ENCODE assay signal across 8 cellular contexts in genomic region chr16:27237229-27238015, GRCh38. TPM values are rescaled to one million over a fixed set of nuclear protein-coding genes. Genes with fewer than 3 reads are reported as not detected.
DNase-seq lines count a peak whose midpoint lies in the region; ATAC-seq, FAIRE-seq and TF ChIP-seq lines count a peak whose summit lies in the region.

No MANE protein-coding gene starts in this region.

- H3K4me1 ChIP-seq in adrenal gland (replicated peaks in 1 of 2), result peaks cover 13 to 57% of the 10 kb centered on the region in 2 donors
- peaks cover 30% of the 10 kb centered on the region for H3K4me1 ChIP-seq in testis

- H3K36me3 Mint-ChIP-seq in T-helper 17 cell (ENCODE audit: low read depth) (no peaks in the 10 kb centered on the region), mesothelial cell of epicardium (no peaks in the 10 kb centered on the region)

- intact Hi-C loops in adrenal gland (cut with DNase I) (loop anchor here (5.0 to 10.0 kb wide), 3 partner anchors 77 to 130 kb away; partner anchors contain the start of gene IL4R (in 1 of the 2)), testis (cut with DNase I; ENCODE audit: low total_unique reads) (loop anchor here (5.0 kb wide), 1 partner anchor 130 kb away; no protein-coding TSS in a partner anchor)

- FAIRE-seq in HTR-8/SVneo (lab: Jason Lieb, UNC), result no peak

- H3K27me3 Mint-ChIP-seq in T-helper 17 cell (no peaks in the 10 kb centered on the region), mesothelial cell of epicardium (ENCODE audit: low read depth) (no peaks in the 10 kb centered on the region)

- 51 to 75% (median 60%) methylated on average over 22 of the region's 22 CpGs for WGBS in adrenal gland, 4 donors
- WGBS in testis, 2 donors, result 75 to 80% methylated on average over 22 of the region's 22 CpGs

- no peaks in the 10 kb centered on the region for H3K9me3 Mint-ChIP-seq in mesothelial cell of epicardium

- DNase-seq in T-helper 17 cell, result peak in 2 of 3 donors; percentile 28 to 56
- DNase-seq in adrenal gland, result peak in 3 of 7 donors; percentile 46 to 72 (median 55)
- no peak for DNase-seq in mesothelial cell of epicardium (ENCODE audit: low spot score in 2 of 2, unreplicated experiment in 2 of 2)
- DNase-seq in stimulated activated CD8-positive, alpha-beta memory T cell treated with anti-CD3 and anti-CD28 coated beads, Interleukin-7, amount 100 ng/mL, for 1 hour (ENCODE audit: low read depth in 2 of 2), result peak; percentile 45 to 58
- no peak for DNase-seq in HTR-8/SVneo (ENCODE audit: insufficient read length, low spot score)
- no peak for DNase-seq in testis

- H3K27ac Mint-ChIP-seq in T-helper 17 cell, result peak overlapping the region; percentile 100
- H3K27ac Mint-ChIP-seq in mesothelial cell of epicardium, result peak overlapping the region; percentile 86

- TF ChIP-seq CTCF in adrenal gland (IDR thresholded peaks at IDR 0.05), result no peak
- no peak for TF ChIP-seq CTCF in mesothelial cell of epicardium (IDR thresholded peaks at IDR 0.05; ENCODE audit: unreplicated experiment)
- no peak for TF ChIP-seq CTCF in testis (IDR thresholded peaks at IDR 0.05)

- H3K4me3 ChIP-seq in adrenal gland (no peak overlapping the region), testis (no peak overlapping the region)

- peak; percentile 75 for ATAC-seq in GM18868 (IDR thresholded peaks at IDR 0.05; ENCODE audit: unreplicated experiment)
- peak; percentile 56 for ATAC-seq in HG02943 (IDR thresholded peaks at IDR 0.05; ENCODE audit: low read depth, unreplicated experiment)
- ATAC-seq in T-helper 17 cell, result peak; percentile 46

- no peaks in the 10 kb centered on the region for H3K9me3 ChIP-seq in T-helper 17 cell (ENCODE audit: control insufficient read depth, low read length, poor library complexity, severe bottlenecking)
- no peaks in the 10 kb centered on the region for H3K9me3 ChIP-seq in adrenal gland (replicated peaks in 1 of 3)
- no peaks in the 10 kb centered on the region for H3K9me3 ChIP-seq in testis

- TF ChIP-seq POLR2A in adrenal gland (IDR thresholded peaks at IDR 0.05) (no peak), testis (IDR thresholded peaks at IDR 0.05) (no peak)

- H3K27me3 ChIP-seq in adrenal gland (no peaks in the 10 kb centered on the region), testis (no peaks in the 10 kb centered on the region)

- H3K4me3 Mint-ChIP-seq in T-helper 17 cell (peak overlapping the region; percentile 89), mesothelial cell of epicardium (no peak overlapping the region)

- H3K27ac ChIP-seq in adrenal gland (peak overlapping the region in 4 of 5 donors; percentile 46 to 82 (median 68)), testis (peak overlapping the region in 1 of 2 donors; percentile 65)

- H3K36me3 ChIP-seq in adrenal gland (replicated peaks in 1 of 2) (peaks cover 0 to 10% of the 10 kb centered on the region in 2 donors), testis (ENCODE audit: low read depth, missing control alignments) (no peaks in the 10 kb centered on the region)

- H3K4me1 Mint-ChIP-seq in T-helper 17 cell, result peaks cover 54% of the 10 kb centered on the region
- peaks cover 42% of the 10 kb centered on the region for H3K4me1 Mint-ChIP-seq in mesothelial cell of epicardium

RNA-seq across cellular contexts. Expression of gene NSMCE1, which starts 31.1 kb away (rescaled TPM):
- total RNA-seq in T-helper 17 cell, result 10 to 100 TPM; 35.1 to 49.2 TPM
- 100 to 1,000 TPM in 1 of 8 donors, 10 to 100 TPM in 7; 75.0 to 182 (median 91.1) TPM for total RNA-seq in adrenal gland
- 10 to 100 TPM; 54.3 to 93.9 (median 79.4) TPM for polyA plus RNA-seq in adrenal gland
- 25.4 to 26.6 TPM (median 25.8 TPM) in 3 replicates for total RNA-seq in mesothelial cell of epicardium
- 10 to 100 TPM; 58.1 to 71.1 TPM for total RNA-seq in testis
- polyA plus RNA-seq in testis (ENCODE audit: insufficient read depth, low read depth, low replicate concordance), result 135 TPM

RNA-seq across cellular contexts. Expression of gene KDM8, which starts 34.1 kb away (rescaled TPM):
- 10 to 100 TPM; 11.6 to 11.9 TPM for total RNA-seq in T-helper 17 cell
- total RNA-seq in adrenal gland, result 10 to 100 TPM in 2 of 8 donors, 1 to 10 TPM in 6; 3.4 to 10.8 (median 6.8) TPM
- polyA plus RNA-seq in adrenal gland, result 10 to 100 TPM in 2 of 3 donors, 1 to 10 TPM in 1; 3.7 to 14.6 (median 11.5) TPM
- 8.5 to 11.8 TPM (median 9.2 TPM) in 3 replicates for total RNA-seq in mesothelial cell of epicardium
- 10 to 100 TPM in 1 of 2 donors, 1 to 10 TPM in 1; 8.3 to 14.7 TPM for total RNA-seq in testis
- polyA plus RNA-seq in testis (ENCODE audit: insufficient read depth, low read depth, low replicate concordance), result 5.7 TPM

Comparison
In these comparisons a context has a peak if more than half of its experiments do, and no peak if none do; other contexts are left out.
1. DNase-seq: peak in T-helper 17 cell (2 of 3) and stimulated activated CD8-positive, alpha-beta memory T cell treated with anti-CD3 and anti-CD28 coated beads, Interleukin-7, amount 100 ng/mL, for 1 hour (2 of 2); none in mesothelial cell of epicardium (0 of 2), HTR-8/SVneo (single experiment) and testis (single experiment).
2. Peak in every context shown above with its lines, with median percentiles within 50 percentile points of each other: ATAC-seq.